Comparison of ENCODE assay signal across 9 cellular contexts in genomic region chr2:166074011-166074410, GRCh38. TPM values are rescaled to one million over a fixed set of nuclear protein-coding genes. Genes with fewer than 3 reads are reported as not detected.
"Had no signal": no experiment of that assay in that cellular context is flagged by ENCODE, and none has a peak within 500 bp of the region (broad histone marks: within the 10 kb centered on the region; RNA-seq: fewer than 3 reads in every experiment).

No MANE protein-coding gene starts in this region.

- H3K4me1 Mint-ChIP-seq: IgD-negative memory B cell had no signal

- H3K27ac ChIP-seq: HL-60, KMS-11 had no signal

- DNase-seq: KBM-7, KG1 had no signal

- H3K4me3 ChIP-seq: K562 had no signal

- H3K9ac ChIP-seq: KMS-11 had no signal

- H3K27ac Mint-ChIP-seq: IgD-negative memory B cell had no signal

- H3K36me3 Mint-ChIP-seq: IgD-negative memory B cell had no signal

- H3K4me2 ChIP-seq: KMS-11 had no signal

- ATAC-seq: HepG2, K562 had no signal

RNA-seq across cellular contexts. Expression of gene SCN1A, which starts 53.8 kb away (rescaled TPM):
- total RNA-seq: HT-29, K562 had no signal
- polyA plus RNA-seq: IgD-negative memory B cell, IMR-90, K562 had no signal
